Comparison of ENCODE assay signal across 8 cellular contexts in the genomic region with DNA sequence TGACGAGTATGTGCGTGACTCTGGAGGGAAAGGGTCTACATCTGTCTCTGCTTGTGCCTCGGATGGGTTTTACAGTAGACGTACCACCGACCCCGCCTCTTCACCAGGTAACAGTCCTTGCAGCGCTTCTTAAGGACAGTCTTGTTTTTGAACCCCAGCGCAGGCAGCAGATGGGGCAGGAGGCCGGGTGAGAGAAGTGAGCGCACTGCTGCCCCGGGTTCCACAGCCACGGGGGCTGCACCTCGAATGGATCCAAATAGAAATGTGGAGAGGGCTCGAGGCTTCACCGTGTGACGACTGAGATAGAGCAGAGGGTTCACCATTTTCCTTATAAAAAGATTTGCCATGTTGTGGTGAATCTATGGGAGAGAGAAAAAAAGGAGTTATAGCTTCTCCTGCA. TPM values are rescaled to one million over a fixed set of nuclear protein-coding genes. Genes with fewer than 3 reads are reported as not detected.
DNase-seq lines count a peak whose midpoint lies in the region; ATAC-seq, FAIRE-seq and TF ChIP-seq lines count a peak whose summit lies in the region.
"Not testable (repeated sequence)": the region's sequence is repeated elsewhere in the genome, so short reads cannot be mapped to it uniquely, and the experiment has no call there.

No MANE protein-coding gene starts in this region.

- peak overlapping the region; percentile 78 for H3K9ac ChIP-seq in GM12878 (ENCODE audit: control insufficient read depth, insufficient read depth, low read length)
- H3K9ac ChIP-seq in fibroblast of lung (ENCODE audit: insufficient read depth, low read length): peak overlapping the region; percentile 86

- H2AFZ ChIP-seq in GM12878 (ENCODE audit: control insufficient read depth, low read depth, low read length); fibroblast of lung (ENCODE audit: low read length): not testable (repeated sequence)

- peak overlapping the region; percentile 69 to 93 for H3K4me3 ChIP-seq in CD4-positive, alpha-beta memory T cell (ENCODE audit: low read length in 2 of 2)
- H3K4me3 ChIP-seq in GM12878 (peak overlapping the region; percentile 92), fibroblast of lung (replicated peaks in 1 of 4; ENCODE audit: control extremely low read depth in 1 of 4, insufficient read depth in 1 of 4, low read depth in 3 of 4, low read length in 4 of 4) (peak overlapping the region; percentile 76 to 97 (median 90)), right lobe of liver (peak overlapping the region; percentile 95 to 98 (median 97)), pancreas (peak overlapping the region in 3 of 4 donors; percentile 83 to 96 (median 86)), tibial nerve (peak overlapping the region; percentile 62 to 99 (median 92))

- H3K27ac ChIP-seq in CD4-positive, alpha-beta memory T cell (ENCODE audit: low read depth, low read length); pancreas: not testable (repeated sequence)
- H3K27ac ChIP-seq in KOPT-K1 (ENCODE audit: low read depth, low read length, poor library complexity, severe bottlenecking): peak overlapping the region; percentile 81
- H3K27ac ChIP-seq in GM12878 (ENCODE audit: control insufficient read depth, insufficient read depth): peak overlapping the region; percentile 79
- peak overlapping the region; percentile 72 for H3K27ac ChIP-seq in fibroblast of lung (ENCODE audit: insufficient read depth, low read length)
- H3K27ac ChIP-seq in right lobe of liver: peak overlapping the region in 1 of 3 donors; percentile 61
- H3K27ac ChIP-seq in tibial nerve: peak overlapping the region in 1 of 4 donors; percentile 88

- not testable (repeated sequence) for TF ChIP-seq RAD21 in GM12878 (IDR thresholded peaks at IDR 0.05; ENCODE audit: insufficient read depth, low read depth, low read length)

- not testable (repeated sequence) for FAIRE-seq in GM12878 (lab: Jason Lieb, UNC); pancreas (lab: Jason Lieb, UNC)

- not testable (repeated sequence) for DNase-seq in CD4-positive, alpha-beta memory T cell; WTC11 (ENCODE audit: low spot score); GM12878 (ENCODE audit: low read depth, low spot score); fibroblast of lung (ENCODE audit: low read depth in 2 of 2); right lobe of liver; pancreas; tibial nerve (ENCODE audit: low spot score in 2 of 2)

- CTCF ChIA-PET in CD4-positive, alpha-beta memory T cell (lab: Charles Lee; ENCODE audit: partially characterized antibody): not testable (repeated sequence)
- CTCF ChIA-PET in WTC11 (lab: Charles Lee): interaction anchor here (1.2 kb wide), 1 partner anchor 35 kb away, joined by 3 read pairs; no protein-coding TSS in a partner anchor
- CTCF ChIA-PET in GM12878 (lab: Yijun Ruan, JAX): interaction anchor here (0.9 to 4.7 kb wide), 5 partner anchors 10 to 60 kb away, joined by 3 to 18 read pairs (median 4); no protein-coding TSS in a partner anchor

- TF ChIP-seq POLR2A in GM12878 (IDR thresholded peaks at IDR 0.05; ENCODE audit: low read depth, low read length); right lobe of liver (IDR thresholded peaks at IDR 0.05); tibial nerve (IDR thresholded peaks at IDR 0.05): not testable (repeated sequence)

- 95% methylated on average over 15 of the region's 16 CpGs for WGBS in GM12878 (ENCODE audit: insufficient coverage, insufficient replicate concordance, low lambda C conversion rate, missing lambda C conversion rate)
- WGBS in right lobe of liver (ENCODE audit: insufficient coverage, low coverage, low lambda C conversion rate, missing lambda C conversion rate): 81% methylated on average over 13 of the region's 16 CpGs
- 83 to 87% methylated on average over 16 of the region's 16 CpGs for WGBS in pancreas, 2 donors
- WGBS in tibial nerve, 2 donors: 90% methylated on average over 16 of the region's 16 CpGs

- intact Hi-C loops in CD4-positive, alpha-beta memory T cell (cut with micrococcal nuclease): loop anchor here (10.0 kb wide), 1 partner anchor 454 kb away; a partner anchor contains a TSS
- intact Hi-C loops in GM12878 (cut with micrococcal nuclease; ENCODE audit: unreplicated experiment): loop anchor here (10.0 kb wide), 1 partner anchor 484 kb away; no protein-coding TSS in a partner anchor
- intact Hi-C loops in right lobe of liver (cut with DNase I); pancreas (cut with DNase I): not testable (repeated sequence)

- in situ Hi-C loops in GM12878 (cut with MboI): loop anchor here (5.0 kb wide), 1 partner anchor 311 kb away; no protein-coding TSS in a partner anchor

- peaks cover 67% of the 10 kb centered on the region for H3K79me2 ChIP-seq in GM12878 (ENCODE audit: control insufficient read depth, insufficient read depth, low read length)
- H3K79me2 ChIP-seq in fibroblast of lung (ENCODE audit: control insufficient read depth, insufficient read depth, low read length): peaks cover 45% of the 10 kb centered on the region

- H3K36me3 ChIP-seq in CD4-positive, alpha-beta memory T cell (ENCODE audit: insufficient read depth, low read length): peaks cover 20% of the 10 kb centered on the region
- H3K36me3 ChIP-seq in KOPT-K1 (ENCODE audit: insufficient read depth, low read length): peaks cover 43% of the 10 kb centered on the region
- peaks cover 20 to 22% of the 10 kb centered on the region in 2 experiments for H3K36me3 ChIP-seq in GM12878 (ENCODE audit: control insufficient read depth in 2 of 2, insufficient read depth in 2 of 2, low read length in 1 of 2)
- peaks cover 20% of the 10 kb centered on the region for H3K36me3 ChIP-seq in fibroblast of lung (ENCODE audit: control insufficient read depth, insufficient read depth, low read length)
- H3K36me3 ChIP-seq in right lobe of liver: peaks cover 0 to 27% (median 11%) of the 10 kb centered on the region in 4 donors
- H3K36me3 ChIP-seq in pancreas: not testable (repeated sequence)
- H3K36me3 ChIP-seq in tibial nerve: peaks cover 0 to 52% (median 0%) of the 10 kb centered on the region in 3 donors

- TF ChIP-seq EP300 in GM12878 (IDR thresholded peaks at IDR 0.05; ENCODE audit: borderline replicate concordance in 1 of 2, control insufficient read depth in 1 of 2, low read depth in 2 of 2, low read length in 2 of 2); tibial nerve (IDR thresholded peaks at IDR 0.05): not testable (repeated sequence)

- TSS peak; percentile 72 for BruUV-seq in GM12878 (replicated peaks; lab: Mats Ljungman, UMichigan)

- POLR2A ChIA-PET in CD4-positive, alpha-beta memory T cell (lab: Charles Lee; ENCODE audit: partially characterized antibody): interaction anchor here (1.8 to 3.0 kb wide), 2 partner anchors 9 to 22 kb away, joined by 6 to 15 read pairs; no protein-coding TSS in a partner anchor
- POLR2A ChIA-PET in WTC11 (lab: Charles Lee): not testable (repeated sequence)
- POLR2A ChIA-PET in GM12878 (lab: Charles Lee): interaction anchor here (0.8 to 1.3 kb wide), 2 partner anchors 16 to 27 kb away, joined by 3 to 6 read pairs; no protein-coding TSS in a partner anchor

- H3K9me3 ChIP-seq in CD4-positive, alpha-beta memory T cell (ENCODE audit: control insufficient read depth in 1 of 2, low read length in 2 of 2); KOPT-K1 (ENCODE audit: insufficient read depth, low read length, poor library complexity, severe bottlenecking); GM12878 (replicated peaks; ENCODE audit: control insufficient read depth, insufficient read depth, low read length); fibroblast of lung (ENCODE audit: control insufficient read depth, insufficient read depth, low read depth, low read length); right lobe of liver; pancreas; tibial nerve: not testable (repeated sequence)

- SMC1A ChIA-PET in GM12878 (lab: Charles Lee; ENCODE audit: uncharacterized antibody, unreplicated experiment): interaction anchor here (0.8 to 1.4 kb wide), 6 partner anchors 8 to 178 kb away, joined by 3 to 7 read pairs (median 4); no protein-coding TSS in a partner anchor

- H3K27ac Mint-ChIP-seq in CD4-positive, alpha-beta memory T cell: peak overlapping the region; percentile 66 to 92 (median 82)
- not testable (repeated sequence) for H3K27ac Mint-ChIP-seq in WTC11

- not testable (repeated sequence) for H4K20me1 ChIP-seq in GM12878 (ENCODE audit: control insufficient read depth, insufficient read depth); fibroblast of lung (ENCODE audit: control insufficient read depth, extremely low read depth, insufficient read depth, low read length)

- peak overlapping the region; percentile 98 for H3K4me2 ChIP-seq in GM12878 (ENCODE audit: control insufficient read depth, insufficient read depth)
- H3K4me2 ChIP-seq in fibroblast of lung (ENCODE audit: extremely low read depth, insufficient read depth, low read length): peak overlapping the region; percentile 100

- RAD21 ChIA-PET in GM12878 (lab: Charles Lee; ENCODE audit: unreplicated experiment): interaction anchor here (1.1 to 2.0 kb wide), 5 partner anchors 17 to 60 kb away, joined by 4 to 10 read pairs (median 5); no protein-coding TSS in a partner anchor

- not testable (repeated sequence) for ATAC-seq in WTC11, GM12878, right lobe of liver, pancreas

- TF ChIP-seq CTCF in WTC11 (IDR thresholded peaks at IDR 0.05); GM12878 (IDR thresholded peaks at IDR 0.05 in 2 of 3, conservative IDR thresholded peaks at IDR 0.05 in 1 of 3; ENCODE audit: control insufficient read depth in 2 of 3, extremely low read depth in 1 of 3, insufficient read depth in 1 of 3, low read depth in 3 of 3, low read length in 3 of 3); fibroblast of lung (conservative IDR thresholded peaks at IDR 0.05 in 1 of 2, IDR thresholded peaks at IDR 0.05 in 1 of 2; ENCODE audit: low read depth in 1 of 2, low read length in 2 of 2); right lobe of liver (IDR thresholded peaks at IDR 0.05); pancreas (IDR thresholded peaks at IDR 0.05); tibial nerve (IDR thresholded peaks at IDR 0.05): not testable (repeated sequence)

- not testable (repeated sequence) for H3K27me3 ChIP-seq in CD4-positive, alpha-beta memory T cell (ENCODE audit: insufficient read depth, low read length); GM12878 (replicated peaks in 1 of 2; ENCODE audit: control insufficient read depth in 2 of 2, insufficient read depth in 2 of 2, low read length in 1 of 2); fibroblast of lung (ENCODE audit: control insufficient read depth, insufficient read depth, low read length); right lobe of liver; pancreas; tibial nerve

- peaks cover 62% of the 10 kb centered on the region for H3K4me1 ChIP-seq in CD4-positive, alpha-beta memory T cell (ENCODE audit: insufficient read depth, low read length)
- H3K4me1 ChIP-seq in GM12878 (ENCODE audit: control insufficient read depth, insufficient read depth, low read length): peaks cover 19% of the 10 kb centered on the region
- not testable (repeated sequence) for H3K4me1 ChIP-seq in fibroblast of lung (ENCODE audit: control insufficient read depth, extremely low read depth, insufficient read depth, low read length)
- peaks cover 0 to 14% (median 6%) of the 10 kb centered on the region in 4 donors for H3K4me1 ChIP-seq in right lobe of liver
- H3K4me1 ChIP-seq in pancreas: peaks cover 0 to 13% (median 7%) of the 10 kb centered on the region in 3 donors
- H3K4me1 ChIP-seq in tibial nerve: peaks cover 0 to 47% (median 11%) of the 10 kb centered on the region in 4 donors

- not testable (repeated sequence) for H3K9me3 Mint-ChIP-seq in CD4-positive, alpha-beta memory T cell; WTC11

- peaks cover 12 to 44% of the 10 kb centered on the region in 2 donors for H3K36me3 Mint-ChIP-seq in CD4-positive, alpha-beta memory T cell
- H3K36me3 Mint-ChIP-seq in WTC11: peaks cover 32% of the 10 kb centered on the region

- H3K4me3 Mint-ChIP-seq in CD4-positive, alpha-beta memory T cell: peak overlapping the region; percentile 78 to 98 (median 89)
- peak overlapping the region; percentile 99 for H3K4me3 Mint-ChIP-seq in WTC11

- H3K27me3 Mint-ChIP-seq in CD4-positive, alpha-beta memory T cell; WTC11 (ENCODE audit: low read depth): not testable (repeated sequence)

- peaks cover 29 to 76% (median 51%) of the 10 kb centered on the region in 4 donors for H3K4me1 Mint-ChIP-seq in CD4-positive, alpha-beta memory T cell
- H3K4me1 Mint-ChIP-seq in WTC11: peaks cover 18% of the 10 kb centered on the region

RNA-seq across cellular contexts. Expression of a gene that starts 1.0 kb away (rescaled TPM):
- total RNA-seq in CD4-positive, alpha-beta memory T cell: 10 to 100 TPM; 30.7 to 34.8 TPM
- polyA plus RNA-seq in CD4-positive, alpha-beta memory T cell: 10 to 100 TPM; 74.6 to 85.1 TPM
- total RNA-seq in WTC11 (2021): 52.8 to 61.2 TPM (median 55.9 TPM) in 3 replicates
- 10.8 and 11.5 TPM in 2 replicates for total RNA-seq in GM12878 (2013; cell fraction: nucleolus; rRNA removed)
- 106 and 109 TPM in 2 replicates for total RNA-seq in GM12878 (2014; rRNA removed)
- total RNA-seq in GM12878 (2014; rRNA removed; fragmentation: Illumina TruSeq; extraction: Trizol): 86.8 and 103 TPM in 2 replicates
- total RNA-seq in GM12878 (2021): 89.2 and 95.9 TPM in 2 replicates
- polyA plus RNA-seq in GM12878 (2011; ENCODE audit: low read depth): 83.9 TPM
- 93.2 and 130 TPM in 2 replicates for polyA plus RNA-seq in GM12878 (2011; rRNA removed)
- polyA plus RNA-seq in GM12878 (2011; cell fraction: cytosol; rRNA removed): 93.4 and 134 TPM in 2 replicates
- polyA plus RNA-seq in GM12878 (2011; cell fraction: nucleus; rRNA removed): 68.3 and 75.4 TPM in 2 replicates
- 82.7 and 85.4 TPM in 2 replicates for polyA plus RNA-seq in GM12878 (2012)
- polyA plus RNA-seq in GM12878 (2014; fragmentation: Illumina TruSeq; extraction: Trizol): 47.1 and 105 TPM in 2 replicates
- polyA plus RNA-seq in GM12878 (2014; fragmentation: Nextera tagmentation; extraction: Ambion mirVana): 100 to 1,000 TPM; 510 to 559 TPM
- 156 and 175 TPM in 2 replicates for polyA plus RNA-seq in GM12878 (2014; rRNA removed)
- polyA plus RNA-seq in GM12878 (2016; fragmentation: Nextera tagmentation; extraction: Ambion mirVana): 100 to 1,000 TPM; 219 to 221 TPM
- 47.8 and 60.0 TPM in 2 replicates for polyA minus RNA-seq in GM12878 (2011; rRNA and poly(A)+ RNA removed)
- polyA minus RNA-seq in GM12878 (2011; cell fraction: cytosol; rRNA and poly(A)+ RNA removed): 21.2 and 24.9 TPM in 2 replicates
- 29.1 and 36.6 TPM in 2 replicates for polyA minus RNA-seq in GM12878 (2011; cell fraction: nucleus; rRNA and poly(A)+ RNA removed)
- total RNA-seq in fibroblast of lung: 47.9 and 58.0 TPM in 2 replicates
- polyA plus RNA-seq in fibroblast of lung: 54.8 and 76.9 TPM in 2 replicates
- 88.0 and 126 TPM in 2 replicates for polyA plus RNA-seq in fibroblast of lung (2012)
- 36.2 and 37.6 TPM in 2 replicates for polyA minus RNA-seq in fibroblast of lung (ENCODE audit: low replicate concordance)
- total RNA-seq in right lobe of liver: 10 to 100 TPM; 30.7 to 40.0 (median 35.5) TPM
- 10 to 100 TPM; 13.1 to 19.5 (median 15.3) TPM for total RNA-seq in pancreas
- polyA plus RNA-seq in pancreas: 10 to 100 TPM; 21.9 to 48.0 TPM
- 10 to 100 TPM; 18.2 to 54.0 (median 27.8) TPM for total RNA-seq in tibial nerve

RNA-seq across cellular contexts. Expression of a gene that starts 2.6 kb away (rescaled TPM):
- total RNA-seq in CD4-positive, alpha-beta memory T cell: 10 to 100 TPM; 14.4 to 16.9 TPM
- 10 to 100 TPM; 60.1 to 79.0 TPM for polyA plus RNA-seq in CD4-positive, alpha-beta memory T cell
- total RNA-seq in WTC11 (2021) (75.8 to 84.3 TPM (median 77.4 TPM) in 3 replicates), GM12878 (2014; rRNA removed) (55.3 and 57.1 TPM in 2 replicates), GM12878 (2014; rRNA removed; fragmentation: Illumina TruSeq; extraction: Trizol) (49.5 and 60.4 TPM in 2 replicates), GM12878 (2021) (56.4 and 57.5 TPM in 2 replicates), fibroblast of lung (21.8 and 31.8 TPM in 2 replicates), right lobe of liver (10 to 100 TPM; 16.5 to 57.5 (median 23.7) TPM), pancreas (10 to 100 TPM in 5 of 6 donors, 1 to 10 TPM in 1; 8.2 to 15.9 (median 13.4) TPM), tibial nerve (10 to 100 TPM; 28.2 to 62.0 (median 40.3) TPM)
- total RNA-seq in GM12878 (2013; cell fraction: nucleolus; rRNA removed): 4.4 and 7.1 TPM in 2 replicates
- polyA plus RNA-seq in GM12878 (2011; ENCODE audit: low read depth): 14.7 TPM
- polyA plus RNA-seq in GM12878 (2011; rRNA removed) (35.6 and 38.7 TPM in 2 replicates), GM12878 (2014; fragmentation: Illumina TruSeq; extraction: Trizol) (12.1 and 29.4 TPM in 2 replicates), GM12878 (2014; fragmentation: Nextera tagmentation; extraction: Ambion mirVana) (10 to 100 TPM; 20.7 to 59.0 TPM), GM12878 (2014; rRNA removed) (80.9 and 98.9 TPM in 2 replicates), GM12878 (2016; fragmentation: Nextera tagmentation; extraction: Ambion mirVana) (100 to 1,000 TPM; 195 to 213 TPM), fibroblast of lung (68.5 and 90.8 TPM in 2 replicates), pancreas (10 to 100 TPM; 24.9 to 41.9 TPM)
- polyA plus RNA-seq in GM12878 (2011; cell fraction: cytosol; rRNA removed): 88.2 and 134 TPM in 2 replicates
- polyA plus RNA-seq in GM12878 (2011; cell fraction: nucleus; rRNA removed): 38.2 and 92.1 TPM in 2 replicates
- 47.9 and 84.2 TPM in 2 replicates for polyA plus RNA-seq in GM12878 (2012)
- 11.6 and 15.6 TPM in 2 replicates for polyA minus RNA-seq in GM12878 (2011; rRNA and poly(A)+ RNA removed)
- polyA minus RNA-seq in GM12878 (2011; cell fraction: cytosol; rRNA and poly(A)+ RNA removed): 13.9 and 24.0 TPM in 2 replicates
- 8.9 and 20.6 TPM in 2 replicates for polyA minus RNA-seq in GM12878 (2011; cell fraction: nucleus; rRNA and poly(A)+ RNA removed)
- polyA plus RNA-seq in fibroblast of lung (2012): 93.9 and 146 TPM in 2 replicates
- polyA minus RNA-seq in fibroblast of lung (ENCODE audit: low replicate concordance): 4.0 and 4.2 TPM in 2 replicates
